Comparison of ENCODE assay signal across 7 cellular contexts in the genomic region with DNA sequence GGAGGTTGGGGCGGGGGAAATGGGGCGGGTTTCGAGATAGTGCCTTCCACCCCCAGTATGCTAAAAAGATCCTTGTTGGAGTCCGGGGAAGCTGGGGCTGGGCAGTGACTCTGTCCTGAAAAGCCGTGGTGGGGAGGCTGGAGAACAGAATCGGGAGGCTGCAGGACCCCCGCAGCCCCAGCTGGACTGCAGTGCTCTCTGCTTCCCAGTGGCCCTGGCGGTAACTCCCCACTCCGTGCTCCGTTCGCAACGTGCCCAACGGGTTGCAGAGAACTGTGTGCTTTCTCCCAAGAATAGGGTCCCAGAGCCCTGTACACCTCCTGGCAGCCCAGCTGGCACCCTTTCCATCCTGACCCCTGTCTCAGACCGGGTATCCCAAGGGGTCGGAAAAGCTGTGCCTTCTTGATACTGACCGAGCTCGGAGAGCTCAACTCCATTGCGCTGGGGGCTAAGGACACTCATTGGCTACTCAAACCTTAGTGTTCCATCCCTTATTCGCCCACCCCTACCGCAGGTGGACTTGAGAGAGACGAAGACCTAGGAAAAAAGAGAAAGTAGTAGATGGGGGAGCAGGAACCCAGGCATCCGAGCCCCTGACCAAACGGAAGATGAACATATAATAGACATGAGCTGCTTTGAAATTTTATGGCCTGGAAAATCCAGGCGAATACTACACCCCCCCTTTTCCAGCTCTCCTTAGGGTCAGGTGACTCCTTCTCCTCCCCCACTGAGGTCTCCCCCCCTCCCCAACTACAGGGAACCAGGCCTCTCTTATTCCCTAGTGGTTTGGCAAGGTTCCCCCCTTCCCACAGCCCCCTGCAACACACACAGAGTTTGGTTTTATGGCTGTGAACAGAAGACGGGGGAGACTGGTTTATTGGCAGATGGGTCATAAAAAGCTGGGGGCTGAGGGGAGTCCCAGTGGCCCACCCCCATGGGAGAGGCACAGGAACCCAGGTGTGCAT. TPM values are rescaled to one million over a fixed set of nuclear protein-coding genes. Genes with fewer than 3 reads are reported as not detected.
DNase-seq lines count a peak whose midpoint lies in the region; ATAC-seq and TF ChIP-seq lines count a peak whose summit lies in the region.

No MANE protein-coding gene starts in this region.

- H2AFZ ChIP-seq in PC-9, result peak overlapping the region; percentile 69
- no peak overlapping the region for H2AFZ ChIP-seq in neuron (ENCODE audit: low read depth, low read length)

- H4K20me1 ChIP-seq in PC-9 (ENCODE audit: insufficient read depth), result no peaks in the 10 kb centered on the region

- intact Hi-C loops in PC-9 (cut with micrococcal nuclease; ENCODE audit: unreplicated experiment), result loop anchor here (5.0 kb wide), 1 partner anchor 73 kb away; the partner anchor contains the start of genes ORMDL2 and SARNP

- CTCF ChIA-PET in PC-9 (lab: Charles Lee), result no interaction called here

- H3K4me3 ChIP-seq in PC-9 (peak overlapping the region; percentile 59; the same call in 1 of the 2 replicates), epithelial cell of esophagus (ENCODE audit: low read length) (peak overlapping the region; percentile 55), neuron (ENCODE audit: low read length) (peak overlapping the region; percentile 64)

- H3K4me2 ChIP-seq in PC-9, result peak overlapping the region; percentile 91

- ATAC-seq in GM21786 (IDR thresholded peaks at IDR 0.05; ENCODE audit: unreplicated experiment) (peak; percentile 7), HG03469 (IDR thresholded peaks at IDR 0.05; ENCODE audit: unreplicated experiment) (no peak)

- H3K4me1 ChIP-seq in PC-9 (replicated peaks; ENCODE audit: insufficient read depth) (peaks cover 12% of the 10 kb centered on the region; the same call in 1 of the 2 replicates), neuron (ENCODE audit: insufficient read depth, low read length) (peaks cover 36% of the 10 kb centered on the region)

- H3K36me3 ChIP-seq in PC-9 (ENCODE audit: low read depth) (no peaks in the 10 kb centered on the region), neuron (ENCODE audit: insufficient read depth, low read length) (peaks cover 19% of the 10 kb centered on the region)

- no peaks in the 10 kb centered on the region for H3K9me2 ChIP-seq in PC-9 (ENCODE audit: insufficient read depth)

- no peaks in the 10 kb centered on the region for H3K9me3 ChIP-seq in PC-9 (ENCODE audit: insufficient read depth, low read depth)
- H3K9me3 ChIP-seq in neuron (ENCODE audit: low read length), result no peaks in the 10 kb centered on the region

- H3K27me3 ChIP-seq in PC-9 (ENCODE audit: insufficient read depth, low read depth) (no peaks in the 10 kb centered on the region), neuron (ENCODE audit: insufficient read depth, low read length) (no peaks in the 10 kb centered on the region)

- POLR2A ChIA-PET in PC-9 (lab: Charles Lee; ENCODE audit: unreplicated experiment), result interaction anchor here (0.5 kb wide), 1 partner anchor 73 kb away, joined by 3 read pairs; the partner anchor contains the start of gene SARNP

- TF ChIP-seq CTCF in PC-9 (conservative IDR thresholded peaks at IDR 0.05), result no peak
- no peak for TF ChIP-seq CTCF in epithelial cell of esophagus (IDR thresholded peaks at IDR 0.05; ENCODE audit: insufficient read depth, low read depth, low read length, missing control alignments)

- DNase-seq in PC-9 (no peak), epithelial cell of esophagus (ENCODE audit: low read depth) (no peak), SIG-M5 treated with dmso at 0.1 percent for 504 hours (lab: John Stamatoyannopoulos, UW; ENCODE audit: unreplicated experiment) (no peak), NOMO-1 (lab: John Stamatoyannopoulos, UW; ENCODE audit: unreplicated experiment in 2 of 2) (no peak)

- H3K27ac ChIP-seq in PC-9, result no peak overlapping the region

- H3F3A ChIP-seq in PC-9 (ENCODE audit: insufficient read depth, low read depth), result peaks cover 10% of the 10 kb centered on the region; the same call in 1 of the 2 replicates

- no peaks in the 10 kb centered on the region for H3K79me2 ChIP-seq in PC-9 (ENCODE audit: low read depth)

- TSS peak; percentile 34 for BruUV-seq in PC-9 (replicated peaks; lab: Mats Ljungman, UMichigan)

RNA-seq across cellular contexts. Expression of gene GDF11, which starts 1.3 kb away (rescaled TPM):
- total RNA-seq in PC-9 (2021), result 7.5 and 9.4 TPM in 2 replicates

RNA-seq across cellular contexts. Expression of gene CD63, which starts 15.4 kb away (rescaled TPM):
- 434 and 536 TPM in 2 replicates for total RNA-seq in PC-9 (2021)

RNA-seq across cellular contexts. Expression of gene RDH5, which starts 24.1 kb away (rescaled TPM):
- 8.1 and 12.6 TPM in 2 replicates for total RNA-seq in PC-9 (2021)

RNA-seq across cellular contexts. Expression of gene BLOC1S1, which starts 28.4 kb away (rescaled TPM):
- total RNA-seq in PC-9 (2021), result 81.1 and 101 TPM in 2 replicates

RNA-seq across cellular contexts. Expression of gene ITGA7, which starts 36.5 kb away (rescaled TPM):
- total RNA-seq in PC-9 (2021), result 2.7 and 3.1 TPM in 2 replicates
